In genomic region chr18:2856499-2856898, GRCh38 we compare ENCODE assay signal across 16 cellular contexts. TPM values are rescaled to one million over a fixed set of nuclear protein-coding genes. Genes with fewer than 3 reads are reported as not detected.
DNase-seq lines count a peak whose midpoint lies in the region; ATAC-seq and TF ChIP-seq lines count a peak whose summit lies in the region.
"Had no signal": no experiment of that assay in that cellular context is flagged by ENCODE, and none has a peak within 500 bp of the region (broad histone marks: within the 10 kb centered on the region; RNA-seq: fewer than 3 reads in every experiment).

No MANE protein-coding gene starts in this region.

- intact Hi-C loops in esophagus muscularis mucosa (cut with DNase I) (no loop called here), posterior cingulate gyrus (cut with DNase I) (no loop called here)

- peak; percentile 54 for DNase-seq in GM23248
- DNase-seq in esophagus muscularis mucosa (ENCODE audit: extremely low spot score), result no peak
- no peak for DNase-seq in NCI-H128 (lab: John Stamatoyannopoulos, UW; ENCODE audit: unreplicated experiment)
- no peak for DNase-seq in posterior cingulate gyrus
- DNase-seq in stimulated activated CD4-positive, alpha-beta T cell treated with anti-CD3 and anti-CD28 coated beads, Interleukin-4, amount 100 ng/mL, for 24 hours, result no peak
- DNase-seq: Calu3; central memory CD4-positive, alpha-beta T cell; GDM1; lower lobe of right lung; NCI-H1694; NCI-H510A treated with DMSO at 0.1 percent for 48 hours; SHP77 had no signal

- in situ Hi-C loops in GM23248 (cut with MboI), result no loop called here

- ATAC-seq in GM18519 (IDR thresholded peaks at IDR 0.05; ENCODE audit: low FRiP score, unreplicated experiment), result no peak
- ATAC-seq: natural killer cell treated with Interleukin-12 subunit alpha and Interleukin-12 subunit beta and Interleukin-15 and Interleukin-18, amount 100 ng/mL, for 72 hours had no signal

- peak overlapping the region in 7 of 11 experiments; percentile 38 to 92 (median 67); a peak in 13 of 22 replicates for H3K4me2 ChIP-seq in BLaER1 treated with 17β-estradiol and CSF1 and Interleukin-3, amounts not matched to agents 10 nM and 100 nM
- H3K4me2 ChIP-seq in GM23248 (ENCODE audit: unreplicated experiment), result peak overlapping the region; percentile 38

- H3K9me3 ChIP-seq in BLaER1 treated with 17β-estradiol and CSF1 and Interleukin-3, amounts not matched to agents 10 nM and 100 nM (replicated peaks in 1 of 11), result peaks cover 12 to 26% (median 14%) of the 10 kb centered on the region in 11 experiments
- H3K9me3 ChIP-seq in GM23248 (ENCODE audit: low read depth) (no peaks in the 10 kb centered on the region), esophagus muscularis mucosa (peaks cover 0 to 10% (median 4%) of the 10 kb centered on the region in 4 donors), neutrophil (no peaks in the 10 kb centered on the region)
- H3K9me3 ChIP-seq: lower lobe of right lung had no signal

- WGBS in GM23248 (ENCODE audit: low coverage in 1 of 2, low lambda C conversion rate in 2 of 2, missing lambda C conversion rate in 2 of 2), 2 experiments, result 20 to 24% methylated on average over 9 of the region's 9 CpGs
- 37% methylated on average over 9 of the region's 9 CpGs for WGBS in esophagus muscularis mucosa

- no peaks in the 10 kb centered on the region for H3K9me2 ChIP-seq in GM23248 (ENCODE audit: insufficient read depth)

- H3K36me3 ChIP-seq in BLaER1 treated with 17β-estradiol and CSF1 and Interleukin-3, amounts not matched to agents 10 nM and 100 nM, result peaks cover 0 to 79% (median 0%) of the 10 kb centered on the region in 11 experiments; a peak in 7 of 22 replicates
- H3K36me3 ChIP-seq in GM23248 (ENCODE audit: low read depth), result no peaks in the 10 kb centered on the region
- no peaks in the 10 kb centered on the region for H3K36me3 ChIP-seq in esophagus muscularis mucosa
- peaks cover 11% of the 10 kb centered on the region for H3K36me3 ChIP-seq in neutrophil

- H3K79me2 ChIP-seq in GM23248 (ENCODE audit: insufficient read depth), result no peaks in the 10 kb centered on the region

- no peak for TF ChIP-seq CTCF in esophagus muscularis mucosa (IDR thresholded peaks at IDR 0.05)
- TF ChIP-seq CTCF in neutrophil (IDR thresholded peaks at IDR 0.05), result no peak

- H4K20me1 ChIP-seq in BLaER1 treated with 17β-estradiol and CSF1 and Interleukin-3, amounts not matched to agents 10 nM and 100 nM, result peaks cover 0 to 91% (median 0%) of the 10 kb centered on the region in 11 experiments; a peak in 6 of 22 replicates
- no peaks in the 10 kb centered on the region for H4K20me1 ChIP-seq in GM23248 (ENCODE audit: insufficient read depth)

- peak overlapping the region in 4 of 11 experiments; percentile 60 to 67 (median 62); a peak in 9 of 22 replicates for H3K9ac ChIP-seq in BLaER1 treated with 17β-estradiol and CSF1 and Interleukin-3, amounts not matched to agents 10 nM and 100 nM
- peak overlapping the region; percentile 73 for H3K9ac ChIP-seq in GM23248

- no peak for TF ChIP-seq POLR2A in esophagus muscularis mucosa (IDR thresholded peaks at IDR 0.05; ENCODE audit: low read depth)

- H3K4me1 ChIP-seq in BLaER1 treated with 17β-estradiol and CSF1 and Interleukin-3, amounts not matched to agents 10 nM and 100 nM, result peaks cover 0 to 76% (median 28%) of the 10 kb centered on the region in 10 experiments; a peak in 16 of 20 replicates
- H3K4me1 ChIP-seq in GM23248 (ENCODE audit: insufficient read depth) (peaks cover 46% of the 10 kb centered on the region), esophagus muscularis mucosa (peaks cover 8 to 40% (median 22%) of the 10 kb centered on the region in 4 donors), neutrophil (ENCODE audit: control insufficient read depth in 1 of 2, insufficient read depth in 1 of 2, low read depth in 1 of 2, low read length in 1 of 2) (peaks cover 27 to 34% of the 10 kb centered on the region in 2 experiments)

- H3K4me3 ChIP-seq in BLaER1 treated with 17β-estradiol and CSF1 and Interleukin-3, amounts not matched to agents 10 nM and 100 nM, result peak overlapping the region in 2 of 10 experiments; percentile 13 to 26; a peak in 2 of 20 replicates
- H3K4me3 ChIP-seq in GM23248 (peak overlapping the region; percentile 16), esophagus muscularis mucosa (no peak overlapping the region), neutrophil (ENCODE audit: low read depth in 1 of 2, low read length in 1 of 2) (peak overlapping the region; percentile 42 to 49)
- H3K4me3 ChIP-seq: lower lobe of right lung had no signal

- peak overlapping the region; percentile 58 for H2AFZ ChIP-seq in GM23248

- H3K27ac ChIP-seq in BLaER1 treated with 17β-estradiol and CSF1 and Interleukin-3, amounts not matched to agents 10 nM and 100 nM, result peak overlapping the region in 9 of 11 experiments; percentile 1 to 80 (median 56); a peak in 14 of 22 replicates
- H3K27ac ChIP-seq in GM23248, result peak overlapping the region; percentile 87
- H3K27ac ChIP-seq in esophagus muscularis mucosa (replicated peaks in 1 of 4), result peak overlapping the region; percentile 50 to 67 (median 58)
- H3K27ac ChIP-seq in neutrophil, result peak overlapping the region; percentile 76

- H3K27me3 ChIP-seq in BLaER1 treated with 17β-estradiol and CSF1 and Interleukin-3, amounts not matched to agents 10 nM and 100 nM, result peaks cover 0 to 5% (median 0%) of the 10 kb centered on the region in 11 experiments; a peak in 1 of 22 replicates
- H3K27me3 ChIP-seq in GM23248 (replicated peaks; ENCODE audit: insufficient read depth) (no peaks in the 10 kb centered on the region), esophagus muscularis mucosa (no peaks in the 10 kb centered on the region), neutrophil (no peaks in the 10 kb centered on the region)

- TF ChIP-seq EP300 in esophagus muscularis mucosa (IDR thresholded peaks at IDR 0.05), result no peak

- H3F3A ChIP-seq in GM23248 (ENCODE audit: insufficient read depth), result peaks cover 48% of the 10 kb centered on the region

RNA-seq across cellular contexts. Expression of gene EMILIN2, which starts 9.7 kb away (rescaled TPM):
- total RNA-seq in GM23248 (2014; rRNA removed; shearing (Covaris generic)), result 23.9 and 30.2 TPM in 2 replicates
- 6.5 and 9.0 TPM in 2 replicates for polyA plus RNA-seq in GM23248 (2016; fragmentation: Nextera tagmentation; extraction: Ambion mirVana)
- total RNA-seq in esophagus muscularis mucosa, result 10 to 100 TPM; 10.8 to 24.2 (median 16.7) TPM

Comparison
In these comparisons a context has a peak if more than half of its experiments do, and no peak if none do; other contexts are left out.
1. H3K4me3 ChIP-seq: peak in GM23248 (single experiment) and neutrophil (2 of 2); none in esophagus muscularis mucosa (0 of 4).
2. Peak in every context shown above with its lines, with median percentiles within 50 percentile points of each other: H3K27ac ChIP-seq.